In the genomic region with DNA sequence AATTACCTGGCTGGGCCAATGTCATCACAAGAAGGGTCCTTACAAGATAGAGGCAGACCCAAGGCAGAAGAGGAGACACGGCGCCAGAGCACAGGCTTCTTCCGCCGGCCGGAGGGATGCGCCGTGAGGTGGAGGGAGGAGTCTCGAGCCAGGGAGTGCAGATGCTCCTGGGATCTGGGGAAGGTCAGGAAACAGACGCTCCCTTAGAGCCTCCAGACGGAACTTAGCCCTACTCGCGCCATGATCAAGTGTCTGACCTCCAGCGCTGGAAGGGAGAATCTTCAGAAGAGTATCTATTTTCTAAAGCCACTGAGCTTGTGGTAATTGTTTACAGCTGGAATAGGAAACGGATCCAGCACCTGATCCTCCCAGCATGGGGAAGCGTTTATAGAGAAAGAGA, we compare ENCODE assay signal across 26 cellular contexts.
"Had no signal": no experiment of that assay in that cellular context is flagged by ENCODE, and none has a peak within 500 bp of the region (broad histone marks: within the 10 kb centered on the region; RNA-seq: fewer than 3 reads in every experiment).

No MANE protein-coding gene starts in this region.

- H3K4me3 ChIP-seq: gastrocnemius medialis, hepatocyte, left lung, mucosa of descending colon, sigmoid colon, thoracic aorta, tibial nerve, upper lobe of right lung, uterus had no signal

- H3K36me3 Mint-ChIP-seq: mesothelial cell of epicardium; natural killer cell treated with Interleukin-12 subunit alpha and Interleukin-12 subunit beta and Interleukin-15 and Interleukin-18, amount 100 ng/mL, for 72 hours; stimulated activated memory B cell treated with anti-CD40 and anti-IgM and Interleukin-4, amounts not matched to agents 10 μg/mL and 1 μg/mL and 100 μg/mL, for 72 hours had no signal

- H3K79me2 ChIP-seq: hepatocyte, parathyroid adenoma had no signal

- DNase-seq: cortex of kidney; effector memory CD8-positive, alpha-beta T cell; foreskin fibroblast; gastrocnemius medialis; kidney; left lung; mesenchymal stem cell; mucosa of descending colon; naive B cell; sigmoid colon; stimulated activated CD4-positive, alpha-beta T cell treated with anti-CD3 and anti-CD28 coated beads, Interleukin-2, amount 100 ng/mL, for 24 hours; stimulated activated CD4-positive, alpha-beta T cell treated with anti-CD3 and anti-CD28 coated beads, Interleukin-4, amount 100 ng/mL, for 24 hours; stimulated activated naive CD8-positive, alpha-beta T cell treated with anti-CD3 and anti-CD28 coated beads, Interleukin-15, Interleukin-2, amounts not matched to agents 100 U/mL and 50 U/mL, for 24 hours; substantia nigra; upper lobe of right lung; uterus had no signal

- H2AFZ ChIP-seq: hepatocyte, parathyroid adenoma had no signal

- H3K36me3 ChIP-seq: gastrocnemius medialis, left lung, neutrophil, sigmoid colon, thoracic aorta, tibial nerve, upper lobe of right lung, uterus had no signal

- H3K27me3 Mint-ChIP-seq: effector memory CD8-positive, alpha-beta T cell; naive B cell; stimulated activated memory B cell treated with anti-CD40 and anti-IgM and Interleukin-4, amounts not matched to agents 10 μg/mL and 1 μg/mL and 100 μg/mL, for 72 hours had no signal

- H3K4me3 Mint-ChIP-seq: effector memory CD8-positive, alpha-beta T cell; mesothelial cell of epicardium; natural killer cell treated with Interleukin-12 subunit alpha and Interleukin-12 subunit beta and Interleukin-15 and Interleukin-18, amount 100 ng/mL, for 72 hours; neural crest cell; stimulated activated memory B cell treated with anti-CD40 and anti-IgM and Interleukin-4, amounts not matched to agents 10 μg/mL and 1 μg/mL and 100 μg/mL, for 72 hours had no signal

- FAIRE-seq: kidney had no signal

- H3K4me2 ChIP-seq: hepatocyte had no signal

- H3K9ac ChIP-seq: parathyroid adenoma had no signal

- H3K9me3 Mint-ChIP-seq: natural killer cell treated with Interleukin-12 subunit alpha and Interleukin-12 subunit beta and Interleukin-15 and Interleukin-18, amount 100 ng/mL, for 72 hours; neural crest cell had no signal

- H3K27ac Mint-ChIP-seq: effector memory CD8-positive, alpha-beta T cell; mesothelial cell of epicardium; naive B cell; natural killer cell treated with Interleukin-12 subunit alpha and Interleukin-12 subunit beta and Interleukin-15 and Interleukin-18, amount 100 ng/mL, for 72 hours; progenitor cell of endocrine pancreas; stimulated activated memory B cell treated with anti-CD40 and anti-IgM and Interleukin-4, amounts not matched to agents 10 μg/mL and 1 μg/mL and 100 μg/mL, for 72 hours had no signal

- ATAC-seq: effector memory CD8-positive, alpha-beta T cell; gastrocnemius medialis; left lung; mucosa of descending colon; stimulated activated memory B cell treated with anti-CD40 and anti-IgM and Interleukin-4, amounts not matched to agents 10 μg/mL and 1 μg/mL and 100 μg/mL, for 72 hours; stimulated activated naive CD8-positive, alpha-beta T cell treated with anti-CD3 and anti-CD28 coated beads, Interleukin-15, Interleukin-2, amounts not matched to agents 100 U/mL and 50 U/mL, for 24 hours; upper lobe of right lung had no signal

- H3K27me3 ChIP-seq: gastrocnemius medialis, hepatocyte, neutrophil, tibial nerve, upper lobe of right lung, uterus had no signal

- H3K4me1 ChIP-seq: gastrocnemius medialis, left lung, parathyroid adenoma, sigmoid colon, tibial nerve, upper lobe of right lung, uterus had no signal

- H3K27ac ChIP-seq: gastrocnemius medialis, hepatocyte, left lung, neutrophil, parathyroid adenoma, sigmoid colon, thoracic aorta, tibial nerve, upper lobe of right lung, uterus had no signal

- H3K9me3 ChIP-seq: gastrocnemius medialis, left lung, mucosa of descending colon, neutrophil, sigmoid colon, thoracic aorta, upper lobe of right lung, uterus had no signal

- H3K4me1 Mint-ChIP-seq: mesothelial cell of epicardium; naive B cell; neural crest cell; stimulated activated memory B cell treated with anti-CD40 and anti-IgM and Interleukin-4, amounts not matched to agents 10 μg/mL and 1 μg/mL and 100 μg/mL, for 72 hours had no signal
